ENCODE assay signal across 18 cellular contexts in genomic region chr1:154864189-154864985, GRCh38. TPM values are rescaled to one million over a fixed set of nuclear protein-coding genes. Genes with fewer than 3 reads are reported as not detected.
A peak's percentile ranks its signal among the peaks of the same experiment; 100 is the strongest.
DNase-seq lines count a peak whose midpoint lies in the region; ATAC-seq and TF ChIP-seq lines count a peak whose summit lies in the region.
"Had no signal": no experiment of that assay in that cellular context is flagged by ENCODE, and none has a peak within 500 bp of the region (broad histone marks: within the 10 kb centered on the region; RNA-seq: fewer than 3 reads in every experiment).

No MANE protein-coding gene starts in this region.

- H4K20me1 ChIP-seq in OCI-LY3 (ENCODE audit: insufficient read depth, low read length) = no peaks in the 10 kb centered on the region
- H4K20me1 ChIP-seq in GM23248 (ENCODE audit: insufficient read depth) = no peaks in the 10 kb centered on the region

- no peaks in the 10 kb centered on the region for H3K9me3 ChIP-seq in OCI-LY3 (ENCODE audit: insufficient read depth, low read length)
- no peaks in the 10 kb centered on the region for H3K9me3 ChIP-seq in stomach smooth muscle (ENCODE audit: control insufficient read depth in 2 of 2, low read length in 2 of 2)
- no peaks in the 10 kb centered on the region for H3K9me3 ChIP-seq in GM23248 (ENCODE audit: low read depth)
- H3K9me3 ChIP-seq in aorta (ENCODE audit: control insufficient read depth, low read length) = no peaks in the 10 kb centered on the region
- H3K9me3 ChIP-seq: esophagus squamous epithelium, stomach had no signal

- POLR2A ChIA-PET in activated naive CD8-positive, alpha-beta T cell treated with anti-CD3 and anti-CD28 coated beads, Interleukin-2, amount 10 ng/mL, durations not matched to agents 7 days and 5 days (lab: Charles Lee) = no interaction called here

- H3K27me3 Mint-ChIP-seq in activated naive CD8-positive, alpha-beta T cell treated with anti-CD3 and anti-CD28 coated beads, Interleukin-2, amount 10 ng/mL, durations not matched to agents 7 days and 5 days = peaks cover 31% of the 10 kb centered on the region
- peaks cover 33% of the 10 kb centered on the region for H3K27me3 Mint-ChIP-seq in activated naive CD8-positive, alpha-beta T cell treated with anti-CD3 and anti-CD28 coated beads for 36 hours

- H3K4me1 ChIP-seq in OCI-LY3 (ENCODE audit: low read length) (peaks cover 94% of the 10 kb centered on the region), stomach smooth muscle (ENCODE audit: control insufficient read depth, insufficient read depth, low read length) (peaks cover 20% of the 10 kb centered on the region), GM23248 (ENCODE audit: insufficient read depth) (peaks cover 10% of the 10 kb centered on the region), aorta (ENCODE audit: control insufficient read depth in 1 of 2, insufficient read depth in 2 of 2, low read length in 2 of 2) (no peaks in the 10 kb centered on the region)

- TF ChIP-seq CTCF in OCI-LY3 (IDR thresholded peaks at IDR 0.05; ENCODE audit: low read depth, low read length) = no peak

- peak; percentile 31 for ATAC-seq in activated naive CD8-positive, alpha-beta T cell treated with anti-CD3 and anti-CD28 coated beads, Interleukin-2, amount 10 ng/mL, durations not matched to agents 7 days and 5 days (ENCODE audit: low read depth)
- no peak for ATAC-seq in aorta (ENCODE audit: low FRiP score)
- ATAC-seq: natural killer cell had no signal

- H3F3A ChIP-seq in GM23248 (ENCODE audit: insufficient read depth) = no peaks in the 10 kb centered on the region

- H3K9me3 Mint-ChIP-seq in activated naive CD8-positive, alpha-beta T cell treated with anti-CD3 and anti-CD28 coated beads, Interleukin-2, amount 10 ng/mL, durations not matched to agents 7 days and 5 days = no peaks in the 10 kb centered on the region
- no peaks in the 10 kb centered on the region for H3K9me3 Mint-ChIP-seq in activated naive CD8-positive, alpha-beta T cell treated with anti-CD3 and anti-CD28 coated beads for 36 hours
- H3K9me3 Mint-ChIP-seq: central memory CD8-positive, alpha-beta T cell; natural killer cell had no signal

- 72 to 79% methylated on average over 8 of the region's 8 CpGs for WGBS in GM23248 (ENCODE audit: low coverage in 1 of 2, low lambda C conversion rate in 2 of 2, missing lambda C conversion rate in 2 of 2), 2 experiments
- WGBS in aorta, 2 donors = 93% methylated on average over 8 of the region's 8 CpGs

- in situ Hi-C loops in GM23248 (cut with MboI) = no loop called here

- H3K4me1 Mint-ChIP-seq in activated naive CD8-positive, alpha-beta T cell treated with anti-CD3 and anti-CD28 coated beads, Interleukin-2, amount 10 ng/mL, durations not matched to agents 7 days and 5 days = peaks cover 20% of the 10 kb centered on the region
- H3K4me1 Mint-ChIP-seq in activated naive CD8-positive, alpha-beta T cell treated with anti-CD3 and anti-CD28 coated beads for 36 hours = peaks cover 43% of the 10 kb centered on the region

- no peak overlapping the region for H3K27ac Mint-ChIP-seq in activated naive CD8-positive, alpha-beta T cell treated with anti-CD3 and anti-CD28 coated beads, Interleukin-2, amount 10 ng/mL, durations not matched to agents 7 days and 5 days
- H3K27ac Mint-ChIP-seq in activated naive CD8-positive, alpha-beta T cell treated with anti-CD3 and anti-CD28 coated beads for 36 hours = no peak overlapping the region
- H3K27ac Mint-ChIP-seq: natural killer cell had no signal

- intact Hi-C loops in aorta (cut with DNase I) = no loop called here

- DNase-seq in activated naive CD8-positive, alpha-beta T cell treated with anti-CD3 and anti-CD28 coated beads, Interleukin-2, amount 10 ng/mL, durations not matched to agents 7 days and 5 days = no peak
- DNase-seq in activated naive CD8-positive, alpha-beta T cell treated with anti-CD3 and anti-CD28 coated beads for 36 hours = no peak
- DNase-seq in germinal center (ENCODE audit: low spot score) (peak; percentile 56), A172 (ENCODE audit: low spot score) (no peak), GM23248 (no peak), aorta (no peak)
- DNase-seq: effector CD8-positive, alpha-beta T cell; esophagus squamous epithelium; mammary epithelial cell; natural killer cell; NCI-H1092; NCI-H524 treated with DMSO at 0.1 percent for 48 hours; SW 1271 had no signal

- peak overlapping the region; percentile 95 for H3K27ac ChIP-seq in OCI-LY3 (ENCODE audit: low read length)
- no peak overlapping the region for H3K27ac ChIP-seq in stomach smooth muscle (ENCODE audit: low read length)
- no peak overlapping the region for H3K27ac ChIP-seq in GM23248
- H3K27ac ChIP-seq in aorta (ENCODE audit: low read depth in 1 of 2, low read length in 2 of 2) = no peak overlapping the region
- H3K27ac ChIP-seq: stomach had no signal

- no peaks in the 10 kb centered on the region for H3K36me3 Mint-ChIP-seq in activated naive CD8-positive, alpha-beta T cell treated with anti-CD3 and anti-CD28 coated beads, Interleukin-2, amount 10 ng/mL, durations not matched to agents 7 days and 5 days
- H3K36me3 Mint-ChIP-seq in activated naive CD8-positive, alpha-beta T cell treated with anti-CD3 and anti-CD28 coated beads for 36 hours = no peaks in the 10 kb centered on the region
- H3K36me3 Mint-ChIP-seq: natural killer cell had no signal

- H3K36me3 ChIP-seq in OCI-LY3 (replicated peaks; ENCODE audit: low read depth, low read length) (no peaks in the 10 kb centered on the region), stomach smooth muscle (ENCODE audit: control insufficient read depth in 2 of 2, insufficient read depth in 2 of 2, low read length in 2 of 2) (no peaks in the 10 kb centered on the region), GM23248 (ENCODE audit: low read depth) (no peaks in the 10 kb centered on the region), aorta (ENCODE audit: control insufficient read depth in 1 of 2, insufficient read depth in 2 of 2, low read length in 1 of 2) (no peaks in the 10 kb centered on the region)
- H3K36me3 ChIP-seq: esophagus squamous epithelium, stomach had no signal

- no peaks in the 10 kb centered on the region for H3K9me2 ChIP-seq in GM23248 (ENCODE audit: insufficient read depth)

- peak overlapping the region; percentile 66; the same call in 1 of the 2 replicates for H3K9ac ChIP-seq in OCI-LY3 (ENCODE audit: low read length)
- peak overlapping the region in 1 of 2 donors; percentile 12 for H3K9ac ChIP-seq in stomach smooth muscle (ENCODE audit: low read length in 2 of 2)
- H3K9ac ChIP-seq in GM23248 = no peak overlapping the region

- H3K27me3 ChIP-seq in OCI-LY3 (ENCODE audit: low read depth, low read length) (no peaks in the 10 kb centered on the region; the same call in 1 of the 2 replicates), stomach smooth muscle (ENCODE audit: control insufficient read depth in 1 of 2, insufficient read depth in 2 of 2, low read length in 2 of 2) (peaks cover 0 to 8% of the 10 kb centered on the region in 2 donors), GM23248 (replicated peaks; ENCODE audit: insufficient read depth) (peaks cover 16% of the 10 kb centered on the region), aorta (ENCODE audit: control insufficient read depth in 1 of 2, insufficient read depth in 2 of 2, low read length in 1 of 2) (no peaks in the 10 kb centered on the region)

- H3K4me2 ChIP-seq in OCI-LY3 (ENCODE audit: low read length) = peak overlapping the region; percentile 95
- no peak overlapping the region for H3K4me2 ChIP-seq in GM23248 (ENCODE audit: unreplicated experiment)

- H3K79me2 ChIP-seq in OCI-LY3 (ENCODE audit: low read length) (0 out of 2 replicates have a peak, but pooled peaks cover 7% of the 10 kb centered on the region), GM23248 (ENCODE audit: insufficient read depth) (no peaks in the 10 kb centered on the region)

- H2AFZ ChIP-seq in OCI-LY3 (ENCODE audit: low read depth, low read length) = peak overlapping the region; percentile 15; the same call in 1 of the 2 replicates
- H2AFZ ChIP-seq in GM23248 = no peak overlapping the region

- H3K4me3 ChIP-seq in OCI-LY3 (ENCODE audit: low read length) (no peak overlapping the region; the same call in 1 of the 2 replicates), stomach smooth muscle (ENCODE audit: low read length in 2 of 2) (peak overlapping the region; percentile 33 to 49), GM23248 (no peak overlapping the region), aorta (ENCODE audit: low read length in 2 of 2) (no peak overlapping the region)
- H3K4me3 ChIP-seq: esophagus squamous epithelium, stomach had no signal

- no peak overlapping the region for H3K4me3 Mint-ChIP-seq in activated naive CD8-positive, alpha-beta T cell treated with anti-CD3 and anti-CD28 coated beads, Interleukin-2, amount 10 ng/mL, durations not matched to agents 7 days and 5 days
- no peak overlapping the region for H3K4me3 Mint-ChIP-seq in activated naive CD8-positive, alpha-beta T cell treated with anti-CD3 and anti-CD28 coated beads for 36 hours
- H3K4me3 Mint-ChIP-seq: central memory CD8-positive, alpha-beta T cell; natural killer cell had no signal

RNA-seq across cellular contexts. Expression of gene KCNN3, which starts 5.7 kb away (rescaled TPM):
- under 1 TPM in 1 of 2 experiments, not detected in 1; 0.06 TPM for total RNA-seq in activated naive CD8-positive, alpha-beta T cell treated with anti-CD3 and anti-CD28 coated beads, Interleukin-2, amount 10 ng/mL, durations not matched to agents 7 days and 5 days
- under 1 TPM; 0.02 to 0.04 TPM for total RNA-seq in activated naive CD8-positive, alpha-beta T cell treated with anti-CD3 and anti-CD28 coated beads for 36 hours
- total RNA-seq in A172 (2014; rRNA removed; shearing (Covaris generic)) = 0.10 and 0.36 TPM in 2 replicates
- not detected in 2 replicates for total RNA-seq in GM23248 (2014; rRNA removed; shearing (Covaris generic))
- polyA plus RNA-seq in GM23248 (2016; fragmentation: Nextera tagmentation; extraction: Ambion mirVana) = not detected in 2 replicates
- 1 to 10 TPM; 3.2 to 4.7 TPM for total RNA-seq in aorta
- polyA plus RNA-seq in aorta = under 1 TPM; 0.08 to 0.50 TPM
- total RNA-seq: HepG2, mammary epithelial cell had no signal
- polyA plus RNA-seq: HepG2 had no signal

Comparison
In these comparisons a context has a peak if more than half of its experiments do, and no peak if none do; other contexts are left out.
1. H3K4me3 ChIP-seq: peak in stomach smooth muscle (2 of 2); none in OCI-LY3 (single experiment), GM23248 (single experiment) and aorta (0 of 2).